11 cellular contexts compared by ENCODE assay signal in the genomic region with DNA sequence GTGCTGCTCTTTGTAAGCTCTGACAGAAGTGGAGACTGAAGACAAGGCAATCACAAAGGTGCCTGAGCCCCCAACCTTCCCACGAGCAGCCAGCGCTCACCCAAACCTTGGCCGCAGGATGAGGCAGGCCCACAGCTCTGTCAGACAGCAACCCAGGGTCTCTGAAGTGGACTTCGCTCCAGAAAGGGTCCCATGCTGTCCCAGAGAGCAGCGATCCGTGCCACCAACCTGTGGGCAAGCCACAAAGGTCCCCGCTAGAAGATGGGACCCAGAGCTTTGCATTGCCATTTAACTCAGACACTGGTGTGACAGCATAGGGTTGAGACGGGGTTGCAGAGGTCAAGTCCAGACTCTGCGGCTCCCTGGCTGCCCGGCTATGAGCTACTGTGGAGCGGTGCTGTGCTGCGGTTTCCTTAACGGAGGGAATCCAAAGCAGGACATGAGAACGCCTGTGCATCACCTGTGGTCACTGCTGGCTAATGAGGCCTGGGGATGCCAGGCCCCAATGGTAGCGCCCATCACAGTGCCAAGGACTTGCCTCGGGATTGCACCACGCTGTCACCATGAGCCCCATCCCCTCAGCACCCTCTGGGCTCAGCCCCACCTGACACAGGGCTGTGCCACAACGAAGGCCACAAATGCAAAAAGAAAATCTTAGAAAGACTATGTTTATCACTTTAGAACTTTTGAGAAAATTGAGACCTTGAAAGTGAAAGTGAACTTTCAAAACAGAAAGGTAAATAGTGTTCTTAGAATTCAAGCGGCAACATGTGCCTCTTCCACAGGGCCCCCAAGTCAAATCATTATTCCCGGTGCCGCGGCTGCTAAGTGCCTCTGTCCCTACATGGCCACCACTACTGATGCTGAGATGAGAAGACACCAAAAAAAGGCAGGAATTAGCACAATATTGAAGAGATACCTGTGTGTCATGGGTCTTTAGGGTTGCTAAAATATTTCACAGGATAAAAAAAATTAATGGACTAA.
DNase-seq lines count a peak whose midpoint lies in the region; ATAC-seq and TF ChIP-seq lines count a peak whose summit lies in the region.
"Had no signal": no experiment of that assay in that cellular context is flagged by ENCODE, and none has a peak within 500 bp of the region (broad histone marks: within the 10 kb centered on the region; RNA-seq: fewer than 3 reads in every experiment).

No MANE protein-coding gene starts in this region.

- POLR2A ChIA-PET in MCF 10A (lab: Yijun Ruan, JAX): interaction anchor here (0.6 kb wide), 1 partner anchor 122 kb away, joined by 6 read pairs; no protein-coding TSS in a partner anchor

- no TSS peak for BruUV-seq in MCF 10A (replicated peaks; lab: Mats Ljungman, UMichigan)

- DNase-seq in DND-41 (peak; percentile 47), glutamatergic neuron (no peak), prostate gland (ENCODE audit: low spot score) (no peak), NCI-H2029 treated with DMSO at 0.1 percent for 48 hours (lab: John Stamatoyannopoulos, UW) (no peak), MCF 10A (ENCODE audit: unreplicated experiment) (no peak)
- no peak for DNase-seq in activated CD4-positive, alpha-beta T cell treated with anti-CD3 and anti-CD28 coated beads for 48 hours
- DNase-seq: DMS153 had no signal

- H3K36me3 ChIP-seq in DND-41 (ENCODE audit: insufficient read depth, low read length) (peaks cover 70% of the 10 kb centered on the region), prostate gland (no peaks in the 10 kb centered on the region)
- H3K36me3 ChIP-seq: neutrophil, SJSA1 had no signal

- peaks cover 21% of the 10 kb centered on the region for H3K9me3 Mint-ChIP-seq in glutamatergic neuron (ENCODE audit: unreplicated experiment)
- no peaks in the 10 kb centered on the region for H3K9me3 Mint-ChIP-seq in MCF 10A (ENCODE audit: unreplicated experiment)

- H3K4me1 Mint-ChIP-seq in glutamatergic neuron (ENCODE audit: low read depth, unreplicated experiment): peaks cover 56% of the 10 kb centered on the region
- H3K4me1 Mint-ChIP-seq in MCF 10A (ENCODE audit: insufficient read depth, unreplicated experiment): no peaks in the 10 kb centered on the region

- H3K27me3 ChIP-seq in DND-41 (ENCODE audit: insufficient read depth, low read length, poor library complexity) (no peaks in the 10 kb centered on the region), prostate gland (replicated peaks; ENCODE audit: insufficient read depth) (no peaks in the 10 kb centered on the region)
- H3K27me3 ChIP-seq: neutrophil, SJSA1 had no signal

- H3K27ac ChIP-seq in DND-41 (ENCODE audit: low read length) (peak overlapping the region; percentile 97), VCaP (peak overlapping the region; percentile 94), prostate gland (peak overlapping the region; percentile 35 to 40)
- H3K27ac ChIP-seq: neutrophil, SJSA1 had no signal

- H3K27me3 Mint-ChIP-seq in glutamatergic neuron (ENCODE audit: unreplicated experiment): peaks cover 13% of the 10 kb centered on the region
- no peaks in the 10 kb centered on the region for H3K27me3 Mint-ChIP-seq in MCF 10A (ENCODE audit: insufficient read depth, unreplicated experiment)

- no peak for TF ChIP-seq POLR2A in prostate gland (IDR thresholded peaks at IDR 0.05)

- H3K27ac Mint-ChIP-seq in glutamatergic neuron (ENCODE audit: unreplicated experiment) (peak overlapping the region; percentile 50), MCF 10A (ENCODE audit: low read depth, unreplicated experiment) (no peak overlapping the region)

- H3K4me1 ChIP-seq in DND-41 (ENCODE audit: insufficient read depth, low read length) (peaks cover 94% of the 10 kb centered on the region), prostate gland (replicated peaks) (peaks cover 9% of the 10 kb centered on the region)

- ATAC-seq in DND-41 (ENCODE audit: insufficient read depth, low read depth) (no peak), HG03135 (IDR thresholded peaks at IDR 0.05; ENCODE audit: unreplicated experiment) (no peak)

- peaks cover 88% of the 10 kb centered on the region for H4K20me1 ChIP-seq in DND-41 (ENCODE audit: insufficient read depth, low read length)

- WGBS in prostate gland: 75% methylated on average over 22 of the region's 22 CpGs

- peaks cover 94% of the 10 kb centered on the region for H3K79me2 ChIP-seq in DND-41 (ENCODE audit: insufficient read depth, low read length)

- no peak overlapping the region for H3K4me3 Mint-ChIP-seq in glutamatergic neuron (ENCODE audit: unreplicated experiment)
- no peak overlapping the region for H3K4me3 Mint-ChIP-seq in MCF 10A (ENCODE audit: unreplicated experiment)

- peaks cover 4% of the 10 kb centered on the region for H3K9me3 ChIP-seq in DND-41 (ENCODE audit: insufficient read depth, low read length, severe bottlenecking)
- no peaks in the 10 kb centered on the region for H3K9me3 ChIP-seq in prostate gland
- H3K9me3 ChIP-seq: neutrophil, SJSA1 had no signal

- H2AFZ ChIP-seq in DND-41 (ENCODE audit: low read depth, low read length): no peak overlapping the region

- H3K36me3 Mint-ChIP-seq in glutamatergic neuron (ENCODE audit: unreplicated experiment): no peaks in the 10 kb centered on the region
- H3K36me3 Mint-ChIP-seq in MCF 10A (ENCODE audit: insufficient read depth, unreplicated experiment): no peaks in the 10 kb centered on the region

- intact Hi-C loops in prostate gland (cut with DNase I) (no loop called here), MCF 10A (cut with micrococcal nuclease) (no loop called here)

- H3K4me2 ChIP-seq in DND-41 (ENCODE audit: insufficient read depth, low read length): peak overlapping the region; percentile 88

- TF ChIP-seq CTCF in DND-41 (IDR thresholded peaks at IDR 0.05; ENCODE audit: borderline replicate concordance, extremely low read depth, low read length, poor library complexity, severe bottlenecking) (no peak), VCaP (conservative IDR thresholded peaks at IDR 0.05) (no peak), glutamatergic neuron (IDR thresholded peaks at IDR 0.05; ENCODE audit: partially characterized antibody, unreplicated experiment) (no peak), prostate gland (IDR thresholded peaks at IDR 0.05) (no peak), MCF 10A (IDR thresholded peaks at IDR 0.05; ENCODE audit: unreplicated experiment) (no peak)

- peak overlapping the region; percentile 81 to 82 for H3K4me3 ChIP-seq in DND-41 (ENCODE audit: low read depth in 1 of 2, low read length in 2 of 2)
- no peak overlapping the region for H3K4me3 ChIP-seq in prostate gland
- H3K4me3 ChIP-seq: SJSA1 had no signal

- H3K9ac ChIP-seq in DND-41 (ENCODE audit: low read depth, low read length): peak overlapping the region; percentile 87

- CTCF ChIA-PET in MCF 10A (lab: Yijun Ruan, JAX): no interaction called here

Comparison
In these comparisons a context has a peak if more than half of its experiments do, and no peak if none do; other contexts are left out.
1. H3K27ac ChIP-seq: peak in every context shown above with its lines; median percentile 97 in DND-41; 94 in VCaP; 38 in prostate gland.
2. H3K4me3 ChIP-seq: peak in DND-41 (2 of 2); none in prostate gland (0 of 2).